8 cellular contexts compared by ENCODE assay signal in the genomic region with DNA sequence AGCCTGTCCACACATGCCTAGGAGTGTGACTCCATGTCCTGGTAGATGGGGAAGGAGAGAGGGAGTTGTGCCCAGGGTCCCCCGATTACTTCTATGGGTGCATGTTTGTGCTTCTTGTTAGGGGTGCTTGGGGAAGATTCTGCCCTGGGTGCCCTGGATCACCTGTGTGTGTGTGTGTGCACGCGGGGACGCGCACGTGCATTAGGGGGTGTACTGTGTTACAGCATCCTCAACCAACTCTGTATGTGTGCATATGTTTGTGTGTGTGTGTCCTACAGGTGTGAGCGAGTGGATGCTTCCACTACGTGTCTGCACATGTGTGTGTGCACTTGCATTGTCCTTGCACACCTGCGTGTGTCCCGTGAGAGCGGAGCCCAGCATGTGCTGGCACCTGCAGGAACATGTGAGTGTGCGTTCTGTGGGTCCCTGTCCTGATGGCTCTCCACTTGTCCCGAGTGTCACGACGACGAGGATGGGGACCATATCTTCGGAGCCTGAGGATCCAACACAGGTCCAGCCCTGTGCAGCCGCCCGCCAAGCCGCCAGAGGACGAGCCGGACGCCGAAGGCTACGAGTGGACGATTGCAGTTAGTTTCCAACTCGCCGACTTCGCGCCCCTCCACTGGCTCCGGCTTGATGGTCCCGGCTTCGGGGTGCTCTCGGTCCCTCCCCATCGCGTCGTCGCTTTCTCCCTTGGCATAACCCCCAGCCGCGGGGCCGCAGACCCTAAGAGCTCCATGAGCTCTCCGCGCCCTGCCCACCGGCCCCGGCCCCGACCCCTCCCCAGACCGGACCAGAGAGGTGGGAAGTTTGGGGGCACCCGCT.
A peak's percentile ranks its signal among the peaks of the same experiment; 100 is the strongest.
DNase-seq lines count a peak whose midpoint lies in the region; ATAC-seq and TF ChIP-seq lines count a peak whose summit lies in the region.

No MANE protein-coding gene starts in this region.

- peaks cover 32% of the 10 kb centered on the region for H3K36me3 Mint-ChIP-seq in stimulated activated effector memory CD8-positive, alpha-beta T cell treated with anti-CD3 and anti-CD28 coated beads, Interleukin-12 subunit alpha, Interleukin-12 subunit beta, amount 100 ng/mL, for 72 hours

- DNase-seq in brain microvascular endothelial cell (no peak), left kidney (ENCODE audit: low read depth, low spot score) (peak; percentile 74), NAMALWA (ENCODE audit: low spot score) (no peak), NCI-H187 treated with DMSO at 0.1 percent for 48 hours (lab: John Stamatoyannopoulos, UW) (no peak), KBM-7 (no peak), GM19240 (ENCODE audit: insufficient read length, low spot score) (no peak)
- peak in 1 of 2 donors; percentile 52 for DNase-seq in stimulated activated effector memory CD8-positive, alpha-beta T cell treated with anti-CD3 and anti-CD28 coated beads, Interleukin-12 subunit alpha, Interleukin-12 subunit beta, amount 100 ng/mL, for 72 hours (ENCODE audit: low spot score in 2 of 2)

- H3K4me3 Mint-ChIP-seq in stimulated activated effector memory CD8-positive, alpha-beta T cell treated with anti-CD3 and anti-CD28 coated beads, Interleukin-12 subunit alpha, Interleukin-12 subunit beta, amount 100 ng/mL, for 72 hours, result peak overlapping the region; percentile 81

- no peaks in the 10 kb centered on the region for H3K9me3 ChIP-seq in HEK293 (ENCODE audit: control insufficient read depth, insufficient read depth, low read depth, low read length)

- in situ Hi-C loops in brain microvascular endothelial cell (cut with HindIII; ENCODE audit: low pct_ligation_motif_present, low sequenced_read_pairs) (no loop called here), KBM-7 (cut with MboI; ENCODE audit: low pct_unique_long_range_greater_than_20kb, low sequenced_read_pairs) (no loop called here)

- H3K27me3 ChIP-seq in brain microvascular endothelial cell (replicated peaks), result peaks cover 8% of the 10 kb centered on the region

- peaks cover 29% of the 10 kb centered on the region for H3K4me1 Mint-ChIP-seq in stimulated activated effector memory CD8-positive, alpha-beta T cell treated with anti-CD3 and anti-CD28 coated beads, Interleukin-12 subunit alpha, Interleukin-12 subunit beta, amount 100 ng/mL, for 72 hours

- TF ChIP-seq CTCF in HEK293 (tag by site-specific recombination; IDR thresholded peaks at IDR 0.05) (no peak), brain microvascular endothelial cell (IDR thresholded peaks at IDR 0.05; ENCODE audit: low read depth, low read length, missing control alignments) (no peak)

- H3K4me3 ChIP-seq in HEK293 (ENCODE audit: low read depth, low read length) (peak overlapping the region; percentile 31), brain microvascular endothelial cell (ENCODE audit: low read depth, low read length) (peak overlapping the region; percentile 31)

- peak overlapping the region; percentile 95 for H3K27ac Mint-ChIP-seq in stimulated activated effector memory CD8-positive, alpha-beta T cell treated with anti-CD3 and anti-CD28 coated beads, Interleukin-12 subunit alpha, Interleukin-12 subunit beta, amount 100 ng/mL, for 72 hours

- H3K36me3 ChIP-seq in HEK293 (ENCODE audit: control insufficient read depth in 2 of 2, insufficient read depth in 1 of 2, low read length in 2 of 2), result no peaks in the 10 kb centered on the region
- no peaks in the 10 kb centered on the region for H3K36me3 ChIP-seq in brain microvascular endothelial cell (replicated peaks)

- H3K9me3 Mint-ChIP-seq in stimulated activated effector memory CD8-positive, alpha-beta T cell treated with anti-CD3 and anti-CD28 coated beads, Interleukin-12 subunit alpha, Interleukin-12 subunit beta, amount 100 ng/mL, for 72 hours, result no peaks in the 10 kb centered on the region

- ATAC-seq in stimulated activated effector memory CD8-positive, alpha-beta T cell treated with anti-CD3 and anti-CD28 coated beads, Interleukin-12 subunit alpha, Interleukin-12 subunit beta, amount 100 ng/mL, for 72 hours, result no peak

- CTCF ChIA-PET in HEK293 (lab: Yijun Ruan, JAX), result interaction anchor here (0.6 to 3.5 kb wide), 4 partner anchors 28 to 287 kb away, joined by 3 to 19 read pairs (median 3); no protein-coding TSS in a partner anchor

- H3K27ac ChIP-seq in HEK293 (ENCODE audit: extremely low read depth, low read depth, low read length) (no peak overlapping the region), brain microvascular endothelial cell (no peak overlapping the region)

- POLR2A ChIA-PET in HEK293 (lab: Yijun Ruan, JAX), result interaction anchor here (0.8 kb wide), 2 partner anchors 49 to 64 kb away, joined by 3 to 4 read pairs; no protein-coding TSS in a partner anchor

- H3K4me1 ChIP-seq in HEK293 (ENCODE audit: control insufficient read depth, insufficient read depth, low read length), result no peaks in the 10 kb centered on the region

TF ChIP-seq in HEK293, 187 proteins besides CTCF, POLR2A, EP300 and RAD21:
- TF ChIP-seq ZNF311 (tag by site-specific recombination; IDR thresholded peaks at IDR 0.05; ENCODE audit: borderline replicate concordance) (no peak), ZNF2 (tag by site-specific recombination; IDR thresholded peaks at IDR 0.05) (no peak)
- TF ChIP-seq, protein P1, sequence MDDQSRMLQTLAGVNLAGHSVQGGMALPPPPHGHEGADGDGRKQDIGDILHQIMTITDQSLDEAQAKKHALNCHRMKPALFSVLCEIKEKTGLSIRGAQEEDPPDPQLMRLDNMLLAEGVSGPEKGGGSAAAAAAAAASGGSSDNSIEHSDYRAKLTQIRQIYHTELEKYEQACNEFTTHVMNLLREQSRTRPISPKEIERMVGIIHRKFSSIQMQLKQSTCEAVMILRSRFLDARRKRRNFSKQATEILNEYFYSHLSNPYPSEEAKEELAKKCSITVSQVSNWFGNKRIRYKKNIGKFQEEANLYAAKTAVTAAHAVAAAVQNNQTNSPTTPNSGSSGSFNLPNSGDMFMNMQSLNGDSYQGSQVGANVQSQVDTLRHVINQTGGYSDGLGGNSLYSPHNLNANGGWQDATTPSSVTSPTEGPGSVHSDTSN (CRISPR knock-in tag; IDR thresholded peaks at IDR 0.05), result 0 out of 2 replicates have a peak, but pooled peaks have one; percentile 25
- TF ChIP-seq, protein P2, sequence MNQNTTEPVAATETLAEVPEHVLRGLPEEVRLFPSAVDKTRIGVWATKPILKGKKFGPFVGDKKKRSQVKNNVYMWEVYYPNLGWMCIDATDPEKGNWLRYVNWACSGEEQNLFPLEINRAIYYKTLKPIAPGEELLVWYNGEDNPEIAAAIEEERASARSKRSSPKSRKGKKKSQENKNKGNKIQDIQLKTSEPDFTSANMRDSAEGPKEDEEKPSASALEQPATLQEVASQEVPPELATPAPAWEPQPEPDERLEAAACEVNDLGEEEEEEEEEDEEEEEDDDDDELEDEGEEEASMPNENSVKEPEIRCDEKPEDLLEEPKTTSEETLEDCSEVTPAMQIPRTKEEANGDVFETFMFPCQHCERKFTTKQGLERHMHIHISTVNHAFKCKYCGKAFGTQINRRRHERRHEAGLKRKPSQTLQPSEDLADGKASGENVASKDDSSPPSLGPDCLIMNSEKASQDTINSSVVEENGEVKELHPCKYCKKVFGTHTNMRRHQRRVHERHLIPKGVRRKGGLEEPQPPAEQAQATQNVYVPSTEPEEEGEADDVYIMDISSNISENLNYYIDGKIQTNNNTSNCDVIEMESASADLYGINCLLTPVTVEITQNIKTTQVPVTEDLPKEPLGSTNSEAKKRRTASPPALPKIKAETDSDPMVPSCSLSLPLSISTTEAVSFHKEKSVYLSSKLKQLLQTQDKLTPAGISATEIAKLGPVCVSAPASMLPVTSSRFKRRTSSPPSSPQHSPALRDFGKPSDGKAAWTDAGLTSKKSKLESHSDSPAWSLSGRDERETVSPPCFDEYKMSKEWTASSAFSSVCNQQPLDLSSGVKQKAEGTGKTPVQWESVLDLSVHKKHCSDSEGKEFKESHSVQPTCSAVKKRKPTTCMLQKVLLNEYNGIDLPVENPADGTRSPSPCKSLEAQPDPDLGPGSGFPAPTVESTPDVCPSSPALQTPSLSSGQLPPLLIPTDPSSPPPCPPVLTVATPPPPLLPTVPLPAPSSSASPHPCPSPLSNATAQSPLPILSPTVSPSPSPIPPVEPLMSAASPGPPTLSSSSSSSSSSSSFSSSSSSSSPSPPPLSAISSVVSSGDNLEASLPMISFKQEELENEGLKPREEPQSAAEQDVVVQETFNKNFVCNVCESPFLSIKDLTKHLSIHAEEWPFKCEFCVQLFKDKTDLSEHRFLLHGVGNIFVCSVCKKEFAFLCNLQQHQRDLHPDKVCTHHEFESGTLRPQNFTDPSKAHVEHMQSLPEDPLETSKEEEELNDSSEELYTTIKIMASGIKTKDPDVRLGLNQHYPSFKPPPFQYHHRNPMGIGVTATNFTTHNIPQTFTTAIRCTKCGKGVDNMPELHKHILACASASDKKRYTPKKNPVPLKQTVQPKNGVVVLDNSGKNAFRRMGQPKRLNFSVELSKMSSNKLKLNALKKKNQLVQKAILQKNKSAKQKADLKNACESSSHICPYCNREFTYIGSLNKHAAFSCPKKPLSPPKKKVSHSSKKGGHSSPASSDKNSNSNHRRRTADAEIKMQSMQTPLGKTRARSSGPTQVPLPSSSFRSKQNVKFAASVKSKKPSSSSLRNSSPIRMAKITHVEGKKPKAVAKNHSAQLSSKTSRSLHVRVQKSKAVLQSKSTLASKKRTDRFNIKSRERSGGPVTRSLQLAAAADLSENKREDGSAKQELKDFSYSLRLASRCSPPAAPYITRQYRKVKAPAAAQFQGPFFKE (tag by site-specific recombination; IDR thresholded peaks at IDR 0.05; ENCODE audit: borderline replicate concordance), result 0 out of 2 replicates have a peak, but pooled peaks have one; percentile 22
